8 cellular contexts compared by ENCODE assay signal in genomic region chr11:3853935-3854659, GRCh38. TPM values are rescaled to one million over a fixed set of nuclear protein-coding genes. Genes with fewer than 3 reads are reported as not detected.
DNase-seq lines count a peak whose midpoint lies in the region; ATAC-seq, FAIRE-seq and TF ChIP-seq lines count a peak whose summit lies in the region.

No MANE protein-coding gene starts in this region.

- H4K20me1 ChIP-seq in OCI-LY1 (ENCODE audit: insufficient read depth, low read length), result no peaks in the 10 kb centered on the region

- peak overlapping the region; percentile 81 for H3K27ac Mint-ChIP-seq in activated T-helper 17 cell treated with anti-CD3 and anti-CD28 coated beads, Interleukin-2, amount 50 U/mL, for 72 hours

- TF ChIP-seq POLR2A in GM15510 (IDR thresholded peaks at IDR 0.05; ENCODE audit: borderline replicate concordance, extremely low read depth, insufficient read length), result peak; percentile 42

- peak; percentile 70 for DNase-seq in stimulated activated CD4-positive, alpha-beta T cell treated with anti-CD3 and anti-CD28 coated beads, Interleukin-4, amount 100 ng/mL, for 24 hours
- DNase-seq in RCC 7860 (ENCODE audit: low spot score) (no peak), NCI-H146 treated with DMSO at 0.1 percent for 48 hours (lab: John Stamatoyannopoulos, UW; ENCODE audit: unreplicated experiment) (no peak)

- H3K4me3 ChIP-seq in OCI-LY1 (ENCODE audit: low read depth, low read length, poor library complexity, severe bottlenecking), result peak overlapping the region; percentile 85
- H3K4me3 ChIP-seq in iPS-15b (ENCODE audit: low read depth, low read length), result peak overlapping the region; percentile 84

- peak overlapping the region; percentile 57 for H3K4me2 ChIP-seq in OCI-LY1 (ENCODE audit: low read length)

- peaks cover 32% of the 10 kb centered on the region for H3K79me2 ChIP-seq in OCI-LY1 (ENCODE audit: insufficient read depth, low read length)

- H3K27me3 Mint-ChIP-seq in activated T-helper 17 cell treated with anti-CD3 and anti-CD28 coated beads, Interleukin-2, amount 50 U/mL, for 72 hours, result no peaks in the 10 kb centered on the region

- no peak for TF ChIP-seq CTCF in OCI-LY1 (IDR thresholded peaks at IDR 0.05; ENCODE audit: low read length)

- H3K9me3 Mint-ChIP-seq in activated T-helper 17 cell treated with anti-CD3 and anti-CD28 coated beads, Interleukin-2, amount 50 U/mL, for 72 hours, result no peaks in the 10 kb centered on the region

- no peaks in the 10 kb centered on the region for H3F3A ChIP-seq in OCI-LY1 (ENCODE audit: insufficient read depth, low read length)

- H3K4me1 Mint-ChIP-seq in activated T-helper 17 cell treated with anti-CD3 and anti-CD28 coated beads, Interleukin-2, amount 50 U/mL, for 72 hours, result peaks cover 35% of the 10 kb centered on the region

- H3K9me3 ChIP-seq in OCI-LY1 (ENCODE audit: low read length) (no peaks in the 10 kb centered on the region), iPS-15b (ENCODE audit: control insufficient read depth, insufficient read depth, low read length) (no peaks in the 10 kb centered on the region)

- no peak for FAIRE-seq in RCC 7860 (lab: Jason Lieb, UNC)

- H3K36me3 Mint-ChIP-seq in activated T-helper 17 cell treated with anti-CD3 and anti-CD28 coated beads, Interleukin-2, amount 50 U/mL, for 72 hours (ENCODE audit: low read depth), result peaks cover 34% of the 10 kb centered on the region

- H2AFZ ChIP-seq in OCI-LY1 (ENCODE audit: low read length), result no peak overlapping the region

- peak overlapping the region; percentile 96 for H3K27ac ChIP-seq in OCI-LY1 (ENCODE audit: low read depth, low read length, poor library complexity, severe bottlenecking)

- ATAC-seq in HG02840 (IDR thresholded peaks at IDR 0.05; ENCODE audit: low FRiP score, unreplicated experiment), result peak; percentile 16
- ATAC-seq in activated T-helper 17 cell treated with anti-CD3 and anti-CD28 coated beads, Interleukin-2, amount 50 U/mL, for 72 hours (replicated peaks), result peak; percentile 62

- no peaks in the 10 kb centered on the region for H3K36me3 ChIP-seq in OCI-LY1 (ENCODE audit: insufficient read depth, low read length)
- no peaks in the 10 kb centered on the region for H3K36me3 ChIP-seq in iPS-15b (ENCODE audit: control insufficient read depth, insufficient read depth, low read length)

- H3K9ac ChIP-seq in OCI-LY1 (ENCODE audit: low read length), result peak overlapping the region; percentile 64
- H3K9ac ChIP-seq in iPS-15b (ENCODE audit: low read depth, low read length), result peak overlapping the region; percentile 76

- no peaks in the 10 kb centered on the region for H3K27me3 ChIP-seq in OCI-LY1 (ENCODE audit: insufficient read depth, low read length)
- H3K27me3 ChIP-seq in iPS-15b (ENCODE audit: control insufficient read depth, insufficient read depth, low read length), result peaks cover 14% of the 10 kb centered on the region

- peak overlapping the region; percentile 79 for H3K4me3 Mint-ChIP-seq in activated T-helper 17 cell treated with anti-CD3 and anti-CD28 coated beads, Interleukin-2, amount 50 U/mL, for 72 hours

- no peaks in the 10 kb centered on the region for H3K9me2 ChIP-seq in OCI-LY1 (ENCODE audit: low read depth, low read length)

- peaks cover 56% of the 10 kb centered on the region for H3K4me1 ChIP-seq in OCI-LY1 (ENCODE audit: insufficient read depth, low read length, severe bottlenecking)
- H3K4me1 ChIP-seq in iPS-15b (ENCODE audit: control insufficient read depth, insufficient read depth, low read length), result peaks cover 14% of the 10 kb centered on the region

RNA-seq across cellular contexts. Expression of gene STIM1, which starts 1.4 kb away (rescaled TPM):
- 10 to 100 TPM; 68.8 to 82.7 TPM for total RNA-seq in activated T-helper 17 cell treated with anti-CD3 and anti-CD28 coated beads, Interleukin-2, amount 50 U/mL, for 72 hours

RNA-seq across cellular contexts. Expression of gene RHOG, which starts 13.3 kb away (rescaled TPM):
- 100 to 1,000 TPM; 151 to 154 TPM for total RNA-seq in activated T-helper 17 cell treated with anti-CD3 and anti-CD28 coated beads, Interleukin-2, amount 50 U/mL, for 72 hours

RNA-seq across cellular contexts. Expression of gene PGAP2, which starts 45.7 kb away (rescaled TPM):
- 10 to 100 TPM; 25.6 to 31.8 TPM for total RNA-seq in activated T-helper 17 cell treated with anti-CD3 and anti-CD28 coated beads, Interleukin-2, amount 50 U/mL, for 72 hours

RNA-seq across cellular contexts. Expression of gene NUP98, which starts 56.7 kb away (rescaled TPM):
- total RNA-seq in activated T-helper 17 cell treated with anti-CD3 and anti-CD28 coated beads, Interleukin-2, amount 50 U/mL, for 72 hours, result 100 to 1,000 TPM; 126 to 149 TPM
